1 cellular context compared by ENCODE assay signal in genomic region chr17:42772945-42773289, GRCh38.
TF ChIP-seq lines count a peak whose summit lies in the region.

No MANE protein-coding gene starts in this region.

TF ChIP-seq in A549, 52 proteins besides CTCF, POLR2A, EP300 and RAD21 (continued from another document):
- TF ChIP-seq, protein P1, sequence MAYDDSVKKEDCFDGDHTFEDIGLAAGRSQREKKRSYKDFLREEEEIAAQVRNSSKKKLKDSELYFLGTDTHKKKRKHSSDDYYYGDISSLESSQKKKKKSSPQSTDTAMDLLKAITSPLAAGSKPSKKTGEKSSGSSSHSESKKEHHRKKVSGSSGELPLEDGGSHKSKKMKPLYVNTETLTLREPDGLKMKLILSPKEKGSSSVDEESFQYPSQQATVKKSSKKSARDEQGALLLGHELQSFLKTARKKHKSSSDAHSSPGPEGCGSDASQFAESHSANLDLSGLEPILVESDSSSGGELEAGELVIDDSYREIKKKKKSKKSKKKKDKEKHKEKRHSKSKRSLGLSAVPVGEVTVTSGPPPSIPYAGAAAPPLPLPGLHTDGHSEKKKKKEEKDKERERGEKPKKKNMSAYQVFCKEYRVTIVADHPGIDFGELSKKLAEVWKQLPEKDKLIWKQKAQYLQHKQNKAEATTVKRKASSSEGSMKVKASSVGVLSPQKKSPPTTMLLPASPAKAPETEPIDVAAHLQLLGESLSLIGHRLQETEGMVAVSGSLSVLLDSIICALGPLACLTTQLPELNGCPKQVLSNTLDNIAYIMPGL (CRISPR knock-in tag; IDR thresholded peaks at IDR 0.05; ENCODE audit: borderline replicate concordance) = no peak
